ENCODE assay signal across 1 cellular context in genomic region chr7:154676422-154677073, GRCh38.
TF ChIP-seq lines count a peak whose summit lies in the region.

No MANE protein-coding gene starts in this region.

TF ChIP-seq in K562, 482 proteins besides CTCF, POLR2A, EP300 and RAD21 (continued from another document and continues in another):
- TF ChIP-seq FOXA3 (CRISPR knock-in tag; conservative IDR thresholded peaks at IDR 0.05 in 1 of 2, IDR thresholded peaks at IDR 0.05 in 1 of 2) = peak; percentile 35 to 70; a peak in 3 of 4 replicates
- TF ChIP-seq ZNF174 (CRISPR knock-in tag; IDR thresholded peaks at IDR 0.05) = 0 out of 2 replicates have a peak, but pooled peaks have one; percentile 38
- TF ChIP-seq, protein P1, sequence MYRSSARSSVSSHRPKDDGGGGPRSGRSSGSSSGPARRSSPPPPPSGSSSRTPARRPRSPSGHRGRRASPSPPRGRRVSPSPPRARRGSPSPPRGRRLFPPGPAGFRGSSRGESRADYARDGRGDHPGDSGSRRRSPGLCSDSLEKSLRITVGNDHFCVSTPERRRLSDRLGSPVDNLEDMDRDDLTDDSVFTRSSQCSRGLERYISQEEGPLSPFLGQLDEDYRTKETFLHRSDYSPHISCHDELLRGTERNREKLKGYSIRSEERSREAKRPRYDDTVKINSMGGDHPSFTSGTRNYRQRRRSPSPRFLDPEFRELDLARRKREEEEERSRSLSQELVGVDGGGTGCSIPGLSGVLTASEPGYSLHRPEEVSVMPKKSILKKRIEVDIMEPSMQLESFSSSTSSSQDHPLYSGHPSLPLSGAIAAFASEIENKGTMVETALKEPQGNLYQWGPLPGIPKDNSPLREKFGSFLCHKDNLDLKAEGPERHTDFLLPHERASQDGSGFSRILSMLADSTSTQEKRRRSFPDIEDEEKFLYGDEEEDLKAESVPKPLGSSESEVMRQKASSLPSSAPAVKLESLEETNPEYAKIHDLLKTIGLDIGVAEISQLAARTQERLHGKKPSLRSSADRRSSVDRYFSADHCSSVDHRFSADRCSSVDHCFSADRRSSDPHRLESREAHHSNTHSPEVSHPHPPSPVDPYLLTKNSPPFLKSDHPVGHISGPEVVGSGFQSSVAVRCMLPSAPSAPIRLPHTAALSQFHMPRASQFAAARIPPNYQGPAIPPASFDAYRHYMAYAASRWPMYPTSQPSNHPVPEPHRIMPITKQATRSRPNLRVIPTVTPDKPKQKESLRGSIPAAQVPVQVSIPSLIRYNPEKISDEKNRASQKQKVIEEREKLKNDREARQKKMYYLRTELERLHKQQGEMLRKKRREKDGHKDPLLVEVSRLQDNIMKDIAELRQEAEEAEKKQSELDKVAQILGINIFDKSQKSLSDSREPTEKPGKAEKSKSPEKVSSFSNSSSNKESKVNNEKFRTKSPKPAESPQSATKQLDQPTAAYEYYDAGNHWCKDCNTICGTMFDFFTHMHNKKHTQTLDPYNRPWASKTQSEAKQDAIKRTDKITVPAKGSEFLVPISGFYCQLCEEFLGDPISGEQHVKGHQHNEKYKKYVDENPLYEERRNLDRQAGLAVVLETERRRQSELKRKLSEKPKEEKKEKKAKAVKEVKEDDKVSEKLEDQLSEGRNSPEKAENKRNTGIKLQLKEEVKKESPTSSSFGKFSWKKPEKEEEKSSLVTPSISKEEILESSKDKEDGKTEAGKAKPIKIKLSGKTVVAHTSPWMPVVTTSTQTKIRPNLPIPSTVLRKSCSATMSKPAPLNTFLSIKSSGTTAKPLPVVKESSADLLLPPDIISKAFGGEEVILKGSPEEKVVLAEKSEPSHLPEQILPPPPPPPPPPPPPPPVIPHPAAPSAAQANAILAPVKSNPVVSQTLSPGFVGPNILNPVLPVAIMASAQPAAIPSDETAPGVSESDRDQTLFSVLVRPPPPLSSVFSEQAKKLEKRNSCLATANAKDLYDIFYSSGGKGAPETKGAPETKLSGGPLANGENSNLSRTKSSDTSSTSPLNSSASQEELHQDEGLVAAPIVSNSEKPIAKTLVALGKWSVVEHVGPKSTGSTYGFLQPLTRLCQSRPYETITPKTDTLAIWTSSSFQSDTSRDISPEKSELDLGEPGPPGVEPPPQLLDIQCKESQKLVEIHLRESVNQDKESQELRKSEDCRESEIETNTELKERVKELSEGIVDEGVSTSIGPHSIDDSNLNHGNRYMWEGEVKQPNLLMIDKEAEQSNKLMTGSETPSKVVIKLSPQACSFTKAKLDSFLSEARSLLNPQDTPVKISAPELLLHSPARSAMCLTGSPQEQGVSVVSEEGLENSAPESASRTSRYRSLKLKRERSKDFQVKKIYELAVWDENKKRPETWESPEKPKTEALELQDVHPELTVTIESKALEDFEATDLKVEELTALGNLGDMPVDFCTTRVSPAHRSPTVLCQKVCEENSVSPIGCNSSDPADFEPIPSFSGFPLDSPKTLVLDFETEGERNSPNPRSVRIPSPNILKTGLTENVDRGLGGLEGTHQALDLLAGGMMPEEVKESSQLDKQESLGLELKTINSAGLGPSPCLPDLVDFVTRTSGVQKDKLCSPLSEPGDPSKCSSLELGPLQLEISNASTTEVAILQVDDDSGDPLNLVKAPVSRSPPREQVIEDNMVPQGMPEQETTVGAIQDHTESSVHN (IDR thresholded peaks at IDR 0.05; ENCODE audit: borderline replicate concordance in 1 of 2, low read depth in 1 of 2) = no peak
- TF ChIP-seq MYBL2 (IDR thresholded peaks at IDR 0.05; ENCODE audit: low read depth) = no peak
- TF ChIP-seq MYBL2 (CRISPR knock-in tag; IDR thresholded peaks at IDR 0.05; ENCODE audit: borderline replicate concordance) = no peak
- TF ChIP-seq, protein P2, sequence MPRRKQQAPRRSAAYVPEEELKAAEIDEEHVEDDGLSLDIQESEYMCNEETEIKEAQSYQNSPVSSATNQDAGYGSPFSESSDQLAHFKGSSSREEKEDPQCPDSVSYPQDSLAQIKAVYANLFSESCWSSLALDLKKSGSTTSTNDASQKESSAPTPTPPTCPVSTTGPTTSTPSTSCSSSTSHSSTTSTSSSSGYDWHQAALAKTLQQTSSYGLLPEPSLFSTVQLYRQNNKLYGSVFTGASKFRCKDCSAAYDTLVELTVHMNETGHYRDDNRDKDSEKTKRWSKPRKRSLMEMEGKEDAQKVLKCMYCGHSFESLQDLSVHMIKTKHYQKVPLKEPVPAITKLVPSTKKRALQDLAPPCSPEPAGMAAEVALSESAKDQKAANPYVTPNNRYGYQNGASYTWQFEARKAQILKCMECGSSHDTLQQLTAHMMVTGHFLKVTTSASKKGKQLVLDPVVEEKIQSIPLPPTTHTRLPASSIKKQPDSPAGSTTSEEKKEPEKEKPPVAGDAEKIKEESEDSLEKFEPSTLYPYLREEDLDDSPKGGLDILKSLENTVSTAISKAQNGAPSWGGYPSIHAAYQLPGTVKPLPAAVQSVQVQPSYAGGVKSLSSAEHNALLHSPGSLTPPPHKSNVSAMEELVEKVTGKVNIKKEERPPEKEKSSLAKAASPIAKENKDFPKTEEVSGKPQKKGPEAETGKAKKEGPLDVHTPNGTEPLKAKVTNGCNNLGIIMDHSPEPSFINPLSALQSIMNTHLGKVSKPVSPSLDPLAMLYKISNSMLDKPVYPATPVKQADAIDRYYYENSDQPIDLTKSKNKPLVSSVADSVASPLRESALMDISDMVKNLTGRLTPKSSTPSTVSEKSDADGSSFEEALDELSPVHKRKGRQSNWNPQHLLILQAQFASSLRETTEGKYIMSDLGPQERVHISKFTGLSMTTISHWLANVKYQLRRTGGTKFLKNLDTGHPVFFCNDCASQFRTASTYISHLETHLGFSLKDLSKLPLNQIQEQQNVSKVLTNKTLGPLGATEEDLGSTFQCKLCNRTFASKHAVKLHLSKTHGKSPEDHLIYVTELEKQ (CRISPR knock-in tag; IDR thresholded peaks at IDR 0.05) = no peak
- no peak for TF ChIP-seq ZNF717 (CRISPR knock-in tag; IDR thresholded peaks at IDR 0.05)
- TF ChIP-seq E2F4 (CRISPR knock-in tag; IDR thresholded peaks at IDR 0.05; ENCODE audit: low read depth) = no peak
- peak; percentile 51; the same call in 1 of the 2 replicates for TF ChIP-seq ZKSCAN8 (CRISPR knock-in tag; IDR thresholded peaks at IDR 0.05)
- TF ChIP-seq TRIM28 (IDR thresholded peaks at IDR 0.05) = peak; percentile 80; the same call in 1 of the 2 replicates
- no peak for TF ChIP-seq KLF10 (CRISPR knock-in tag; IDR thresholded peaks at IDR 0.05)
- TF ChIP-seq NEUROD1 (IDR thresholded peaks at IDR 0.05; ENCODE audit: borderline replicate concordance, low read depth, low read length, partially characterized antibody) = peak; percentile 54
- peak in 1 of 2 experiments; percentile 28; a peak in 1 of 4 replicates for TF ChIP-seq KDM4B (IDR thresholded peaks at IDR 0.05; ENCODE audit: borderline replicate concordance in 2 of 2, low read depth in 1 of 2)
- peak; percentile 58 for TF ChIP-seq TAF9B (IDR thresholded peaks at IDR 0.05; ENCODE audit: partially characterized antibody)
- TF ChIP-seq KAT2B (IDR thresholded peaks at IDR 0.05; ENCODE audit: low read depth, low read length) = no peak
- peak; percentile 91 for TF ChIP-seq GATA2 (CRISPR knock-in tag; IDR thresholded peaks at IDR 0.05)
- TF ChIP-seq SP2 (IDR thresholded peaks at IDR 0.05; ENCODE audit: extremely low read depth, low read depth, low read length, poor library complexity, severe bottlenecking) = no peak
- TF ChIP-seq ZNF263 (CRISPR knock-in tag; IDR thresholded peaks at IDR 0.05; ENCODE audit: borderline replicate concordance) = no peak
- peak; percentile 83 for TF ChIP-seq KLF16 (IDR thresholded peaks at IDR 0.05)
- TF ChIP-seq KAT8 (IDR thresholded peaks at IDR 0.05; ENCODE audit: low read depth) = no peak
- no peak for TF ChIP-seq CBX5 (IDR thresholded peaks at IDR 0.05; ENCODE audit: borderline replicate concordance, low read depth)
- 0 out of 2 replicates have a peak, but pooled peaks have one; percentile 40 for TF ChIP-seq CREB3 (tag; conservative IDR thresholded peaks at IDR 0.05; ENCODE audit: low read depth)
- TF ChIP-seq PBX2 (CRISPR knock-in tag; IDR thresholded peaks at IDR 0.05; ENCODE audit: low read depth) = no peak
- peak; percentile 10; the same call in 1 of the 2 replicates for TF ChIP-seq PBX2 (tag; conservative IDR thresholded peaks at IDR 0.05; ENCODE audit: low read depth)
- peak; percentile 69; the same call in 1 of the 2 replicates for TF ChIP-seq ZBTB2 (IDR thresholded peaks at IDR 0.05)
- TF ChIP-seq HDAC8 (tag; IDR thresholded peaks at IDR 0.05) = no peak
- no peak for TF ChIP-seq CHD1 (IDR thresholded peaks at IDR 0.05; ENCODE audit: low read length)
- TF ChIP-seq, protein P3, sequence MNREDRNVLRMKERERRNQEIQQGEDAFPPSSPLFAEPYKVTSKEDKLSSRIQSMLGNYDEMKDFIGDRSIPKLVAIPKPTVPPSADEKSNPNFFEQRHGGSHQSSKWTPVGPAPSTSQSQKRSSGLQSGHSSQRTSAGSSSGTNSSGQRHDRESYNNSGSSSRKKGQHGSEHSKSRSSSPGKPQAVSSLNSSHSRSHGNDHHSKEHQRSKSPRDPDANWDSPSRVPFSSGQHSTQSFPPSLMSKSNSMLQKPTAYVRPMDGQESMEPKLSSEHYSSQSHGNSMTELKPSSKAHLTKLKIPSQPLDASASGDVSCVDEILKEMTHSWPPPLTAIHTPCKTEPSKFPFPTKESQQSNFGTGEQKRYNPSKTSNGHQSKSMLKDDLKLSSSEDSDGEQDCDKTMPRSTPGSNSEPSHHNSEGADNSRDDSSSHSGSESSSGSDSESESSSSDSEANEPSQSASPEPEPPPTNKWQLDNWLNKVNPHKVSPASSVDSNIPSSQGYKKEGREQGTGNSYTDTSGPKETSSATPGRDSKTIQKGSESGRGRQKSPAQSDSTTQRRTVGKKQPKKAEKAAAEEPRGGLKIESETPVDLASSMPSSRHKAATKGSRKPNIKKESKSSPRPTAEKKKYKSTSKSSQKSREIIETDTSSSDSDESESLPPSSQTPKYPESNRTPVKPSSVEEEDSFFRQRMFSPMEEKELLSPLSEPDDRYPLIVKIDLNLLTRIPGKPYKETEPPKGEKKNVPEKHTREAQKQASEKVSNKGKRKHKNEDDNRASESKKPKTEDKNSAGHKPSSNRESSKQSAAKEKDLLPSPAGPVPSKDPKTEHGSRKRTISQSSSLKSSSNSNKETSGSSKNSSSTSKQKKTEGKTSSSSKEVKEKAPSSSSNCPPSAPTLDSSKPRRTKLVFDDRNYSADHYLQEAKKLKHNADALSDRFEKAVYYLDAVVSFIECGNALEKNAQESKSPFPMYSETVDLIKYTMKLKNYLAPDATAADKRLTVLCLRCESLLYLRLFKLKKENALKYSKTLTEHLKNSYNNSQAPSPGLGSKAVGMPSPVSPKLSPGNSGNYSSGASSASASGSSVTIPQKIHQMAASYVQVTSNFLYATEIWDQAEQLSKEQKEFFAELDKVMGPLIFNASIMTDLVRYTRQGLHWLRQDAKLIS (CRISPR knock-in tag; IDR thresholded peaks at IDR 0.05) = no peak
- peak; percentile 89 for TF ChIP-seq ZNF57 (CRISPR knock-in tag; IDR thresholded peaks at IDR 0.05)
- no peak for TF ChIP-seq CCNT2 (IDR thresholded peaks at IDR 0.05; ENCODE audit: borderline replicate concordance, extremely low read depth, insufficient read length, low read depth, low read length)
- peak; percentile 31; the same call in 1 of the 2 replicates for TF ChIP-seq KLF6 (CRISPR knock-in tag; IDR thresholded peaks at IDR 0.05; ENCODE audit: borderline replicate concordance)
